ENCODE assay signal across 16 cellular contexts in genomic region chr10:86652361-86653202, GRCh38. TPM values are rescaled to one million over a fixed set of nuclear protein-coding genes. Genes with fewer than 3 reads are reported as not detected.
DNase-seq lines count a peak whose midpoint lies in the region; ATAC-seq and TF ChIP-seq lines count a peak whose summit lies in the region.
"Had no signal": no experiment of that assay in that cellular context is flagged by ENCODE, and none has a peak within 500 bp of the region (broad histone marks: within the 10 kb centered on the region; RNA-seq: fewer than 3 reads in every experiment).

No MANE protein-coding gene starts in this region.

- H3K4me1 ChIP-seq in PC-3 (ENCODE audit: insufficient read depth, low read length) = peaks cover 25% of the 10 kb centered on the region

- H3K9ac ChIP-seq in PC-3 (ENCODE audit: low read length) = no peak overlapping the region
- H3K9ac ChIP-seq: parathyroid adenoma had no signal

- H3K27ac Mint-ChIP-seq in CD14-positive monocyte = no peak overlapping the region
- H3K27ac Mint-ChIP-seq: activated naive CD8-positive, alpha-beta T cell treated with anti-CD3 and anti-CD28 coated beads, Interleukin-2, amount 50 U/mL, for 24 hours; CD4-positive, alpha-beta T cell had no signal

- H3F3A ChIP-seq in PC-3 (ENCODE audit: low read length, unreplicated experiment) = no peaks in the 10 kb centered on the region

- POLR2A ChIA-PET in PC-3 (lab: Charles Lee; ENCODE audit: unreplicated experiment) = no interaction called here

- H3K4me1 Mint-ChIP-seq in CD14-positive monocyte = no peaks in the 10 kb centered on the region
- H3K4me1 Mint-ChIP-seq: activated naive CD8-positive, alpha-beta T cell treated with anti-CD3 and anti-CD28 coated beads, Interleukin-2, amount 50 U/mL, for 24 hours had no signal

- H3K9me3 Mint-ChIP-seq in CD14-positive monocyte = no peaks in the 10 kb centered on the region
- H3K9me3 Mint-ChIP-seq: activated naive CD8-positive, alpha-beta T cell treated with anti-CD3 and anti-CD28 coated beads, Interleukin-2, amount 50 U/mL, for 24 hours; CD4-positive, alpha-beta T cell had no signal

- no peak overlapping the region for H2AFZ ChIP-seq in PC-3 (ENCODE audit: low read length)
- H2AFZ ChIP-seq: parathyroid adenoma had no signal

- no peaks in the 10 kb centered on the region for H3K36me3 ChIP-seq in PC-3 (ENCODE audit: low read depth, low read length)
- H3K36me3 ChIP-seq: left ventricle myocardium inferior, thoracic aorta had no signal

- H3K9me3 ChIP-seq in PC-3 (ENCODE audit: low read length) = no peaks in the 10 kb centered on the region
- H3K9me3 ChIP-seq: left ventricle myocardium inferior, thoracic aorta had no signal

- no peaks in the 10 kb centered on the region for H3K9me2 ChIP-seq in PC-3 (replicated peaks; ENCODE audit: low read length)

- no peak for ATAC-seq in HG03159 (IDR thresholded peaks at IDR 0.05; ENCODE audit: unreplicated experiment)
- no peak for ATAC-seq in PC-3
- ATAC-seq: activated naive CD8-positive, alpha-beta T cell treated with anti-CD3 and anti-CD28 coated beads, Interleukin-2, amount 50 U/mL, for 24 hours had no signal

- no peak overlapping the region for H3K4me2 ChIP-seq in PC-3 (ENCODE audit: low read length)

- intact Hi-C loops in CD14-positive monocyte (cut with micrococcal nuclease) (no loop called here), PC-3 (cut with micrococcal nuclease) (no loop called here)

- H4K20me1 ChIP-seq in PC-3 (ENCODE audit: low read length) = no peaks in the 10 kb centered on the region

- no TSS peak for BruUV-seq in PC-3 (replicated peaks; lab: Mats Ljungman, UMichigan)

- H3K36me3 Mint-ChIP-seq in CD14-positive monocyte = no peaks in the 10 kb centered on the region

- CTCF ChIA-PET in PC-3 (lab: Charles Lee) = no interaction called here

- no peak overlapping the region for H3K4me3 ChIP-seq in PC-3 (ENCODE audit: low read length)
- H3K4me3 ChIP-seq: left ventricle myocardium inferior, thoracic aorta had no signal

- H3K27me3 Mint-ChIP-seq in CD14-positive monocyte (ENCODE audit: low read depth in 3 of 3) = no peaks in the 10 kb centered on the region
- H3K27me3 Mint-ChIP-seq: activated naive CD8-positive, alpha-beta T cell treated with anti-CD3 and anti-CD28 coated beads, Interleukin-2, amount 50 U/mL, for 24 hours; CD4-positive, alpha-beta T cell had no signal

- no peak overlapping the region for H3K27ac ChIP-seq in PC-3 (ENCODE audit: low read length)
- H3K27ac ChIP-seq: left ventricle myocardium inferior, parathyroid adenoma, thoracic aorta had no signal

- DNase-seq in CD14-positive monocyte (ENCODE audit: low spot score) (peak; percentile 23), GM19238 (ENCODE audit: insufficient read length, low spot score) (peak; percentile 1), NCI-H510A (lab: John Stamatoyannopoulos, UW) (peak; percentile 52), iPS-NIHi11 (ENCODE audit: low spot score) (peak; percentile 54), cerebellar nuclear complex (lab: John Stamatoyannopoulos, UW) (no peak), PC-3 (no peak)
- DNase-seq in activated CD4-positive, alpha-beta T cell treated with anti-CD3 and anti-CD28 coated beads for 4 hours = no peak
- DNase-seq: activated CD4-positive, alpha-beta T cell treated with anti-CD3 and anti-CD28 coated beads, Interleukin-2, amount 50 U/mL, for 4 hours; activated naive CD8-positive, alpha-beta T cell treated with anti-CD3 and anti-CD28 coated beads, Interleukin-2, amount 50 U/mL, for 24 hours; dermis blood vessel endothelial cell; left ventricle myocardium inferior; NCI-H2171 had no signal

- no peaks in the 10 kb centered on the region for H3K27me3 ChIP-seq in PC-3 (ENCODE audit: low read length)

- TF ChIP-seq CTCF in CD14-positive monocyte (IDR thresholded peaks at IDR 0.05) = no peak
- TF ChIP-seq CTCF in PC-3 (conservative IDR thresholded peaks at IDR 0.05; ENCODE audit: low read depth, low read length) = no peak

- no peak overlapping the region for H3K4me3 Mint-ChIP-seq in CD14-positive monocyte
- H3K4me3 Mint-ChIP-seq: activated naive CD8-positive, alpha-beta T cell treated with anti-CD3 and anti-CD28 coated beads, Interleukin-2, amount 50 U/mL, for 24 hours; CD4-positive, alpha-beta T cell had no signal

- no peaks in the 10 kb centered on the region for H3K79me2 ChIP-seq in PC-3 (ENCODE audit: low read length)
- H3K79me2 ChIP-seq: parathyroid adenoma had no signal

RNA-seq across cellular contexts. Expression of gene OPN4, which starts 1.8 kb away (rescaled TPM):
- polyA plus RNA-seq in CD14-positive monocyte = not detected
- total RNA-seq in PC-3 (2014; rRNA removed) = not detected in 2 replicates
- total RNA-seq: CD4-positive, alpha-beta T cell; dermis blood vessel endothelial cell; thoracic aorta had no signal

RNA-seq across cellular contexts. Expression of gene LDB3, which starts 15.7 kb away (rescaled TPM):
- not detected for polyA plus RNA-seq in CD14-positive monocyte
- 0.04 and 0.52 TPM in 2 replicates for total RNA-seq in PC-3 (2014; rRNA removed)
- total RNA-seq: dermis blood vessel endothelial cell had no signal

Comparison
In these comparisons a context has a peak if more than half of its experiments do, and no peak if none do; other contexts are left out.
1. DNase-seq: peak in CD14-positive monocyte (single experiment), GM19238 (single experiment), NCI-H510A (single experiment) and iPS-NIHi11 (single experiment); none in activated CD4-positive, alpha-beta T cell treated with anti-CD3 and anti-CD28 coated beads for 4 hours (0 of 2), cerebellar nuclear complex (0 of 2) and PC-3 (single experiment).